Comparison of ENCODE assay signal across 20 cellular contexts in genomic region chr1:18918417-18918816, GRCh38. TPM values are rescaled to one million over a fixed set of nuclear protein-coding genes. Genes with fewer than 3 reads are reported as not detected.
DNase-seq lines count a peak whose midpoint lies in the region; TF ChIP-seq lines count a peak whose summit lies in the region.
"Had no signal": no experiment of that assay in that cellular context is flagged by ENCODE, and none has a peak within 500 bp of the region (broad histone marks: within the 10 kb centered on the region; RNA-seq: fewer than 3 reads in every experiment).

No MANE protein-coding gene starts in this region.

- H3K27ac ChIP-seq in CD4-positive, alpha-beta memory T cell (ENCODE audit: low read depth, low read length): no peak overlapping the region
- H3K27ac ChIP-seq in WERI-Rb-1 (peak overlapping the region; percentile 89), mesenchymal stem cell (ENCODE audit: low read length, poor library complexity, severe bottlenecking) (no peak overlapping the region)
- H3K27ac ChIP-seq: HL-60 had no signal

- H3K79me1 ChIP-seq in mesenchymal stem cell (replicated peaks; ENCODE audit: low read length, poor library complexity, severe bottlenecking): peaks cover 29% of the 10 kb centered on the region

- CTCF ChIA-PET in CD4-positive, alpha-beta memory T cell (lab: Charles Lee; ENCODE audit: partially characterized antibody): interaction anchor here (17.3 kb wide), 1 partner anchor 50 kb away, joined by 443 read pairs; no protein-coding TSS in a partner anchor

- H2AK5ac ChIP-seq in mesenchymal stem cell (ENCODE audit: low read length, severe bottlenecking): no peak overlapping the region

- H3K4me3 Mint-ChIP-seq in CD4-positive, alpha-beta memory T cell: no peak overlapping the region

- no peak overlapping the region for H3K4me3 ChIP-seq in CD4-positive, alpha-beta memory T cell (ENCODE audit: low read length in 2 of 2)
- no peak overlapping the region for H3K4me3 ChIP-seq in GM12864 (ENCODE audit: low read depth, low read length)
- H3K4me3 ChIP-seq in WERI-Rb-1 (ENCODE audit: low read depth, low read length): no peak overlapping the region
- H3K4me3 ChIP-seq in mesenchymal stem cell (ENCODE audit: insufficient read depth in 1 of 2, low read depth in 1 of 2, low read length in 2 of 2): no peak overlapping the region

- no peak overlapping the region for H3K4ac ChIP-seq in mesenchymal stem cell (ENCODE audit: low read depth in 1 of 2, low read length in 2 of 2)

- H3K14ac ChIP-seq in mesenchymal stem cell (ENCODE audit: low read length in 2 of 2): no peak overlapping the region

- peak overlapping the region in 4 of 7 donors; percentile 48 to 74 (median 66) for H3K27ac Mint-ChIP-seq in CD4-positive, alpha-beta memory T cell

- H2BK12ac ChIP-seq in mesenchymal stem cell (ENCODE audit: low read length in 2 of 2): peak overlapping the region in 1 of 2 experiments; percentile 15

- no peak overlapping the region for H2AFZ ChIP-seq in mesenchymal stem cell (ENCODE audit: low read depth, low read length)

- no peak overlapping the region for H3K9ac ChIP-seq in mesenchymal stem cell (ENCODE audit: low read length)

- H3K36me3 ChIP-seq in CD4-positive, alpha-beta memory T cell (ENCODE audit: insufficient read depth, low read length): peaks cover 34% of the 10 kb centered on the region
- H3K36me3 ChIP-seq in WERI-Rb-1 (peaks cover 23% of the 10 kb centered on the region), mesenchymal stem cell (ENCODE audit: control insufficient read depth in 1 of 2, insufficient read depth in 2 of 2, low read depth in 1 of 2, low read length in 2 of 2) (peaks cover 18 to 55% of the 10 kb centered on the region in 2 experiments)

- H3K23ac ChIP-seq in mesenchymal stem cell (ENCODE audit: low read length in 2 of 2): no peak overlapping the region

- peaks cover 8 to 43% of the 10 kb centered on the region in 2 donors for H3K36me3 Mint-ChIP-seq in CD4-positive, alpha-beta memory T cell

- H3K18ac ChIP-seq in mesenchymal stem cell (ENCODE audit: low read depth in 1 of 2, low read length in 2 of 2): no peak overlapping the region

- no peaks in the 10 kb centered on the region for H3K27me3 Mint-ChIP-seq in CD4-positive, alpha-beta memory T cell

- intact Hi-C loops in CD4-positive, alpha-beta memory T cell (cut with micrococcal nuclease): no loop called here

- H3K4me1 ChIP-seq in CD4-positive, alpha-beta memory T cell (ENCODE audit: insufficient read depth, low read length): peaks cover 19% of the 10 kb centered on the region
- peaks cover 19% of the 10 kb centered on the region for H3K4me1 ChIP-seq in mesenchymal stem cell (ENCODE audit: control insufficient read depth, insufficient read depth, low read depth, low read length)

- WGBS in mesenchymal stem cell: 97% methylated on average over 13 of the region's 14 CpGs

- H2BK15ac ChIP-seq in mesenchymal stem cell (ENCODE audit: low read depth, poor library complexity, severe bottlenecking): no peak overlapping the region

- H2BK5ac ChIP-seq in mesenchymal stem cell (ENCODE audit: low read depth, low read length, poor library complexity, severe bottlenecking): no peak overlapping the region

- no peaks in the 10 kb centered on the region for H3K9me3 ChIP-seq in CD4-positive, alpha-beta memory T cell (ENCODE audit: control insufficient read depth in 1 of 2, low read length in 2 of 2)
- no peaks in the 10 kb centered on the region for H3K9me3 ChIP-seq in WERI-Rb-1 (ENCODE audit: severe bottlenecking)
- H3K9me3 ChIP-seq in mesenchymal stem cell (ENCODE audit: control insufficient read depth, low read length): no peaks in the 10 kb centered on the region

- no peak overlapping the region for H2BK120ac ChIP-seq in mesenchymal stem cell (ENCODE audit: low read depth, low read length)

- DNase-seq in CD4-positive, alpha-beta memory T cell: peak in 1 of 5 donors; percentile 19
- DNase-seq in GM12864 (ENCODE audit: low read depth): no peak
- DNase-seq in WERI-Rb-1: no peak
- no peak for DNase-seq in mesenchymal stem cell
- DNase-seq in germinal center (ENCODE audit: low spot score): no peak
- DNase-seq in COR-L47 (lab: John Stamatoyannopoulos, UW): no peak
- no peak for DNase-seq in NCI-H69 (lab: John Stamatoyannopoulos, UW)
- DNase-seq in GM19238 (ENCODE audit: insufficient read length, low spot score): no peak
- DNase-seq: DMS 273 treated with DMSO at 0.1 percent for 48 hours, HCEC 1CT, MM.1S, NCI-H1105, NCI-H187 treated with DMSO at 0.1 percent for 48 hours, NCI-H2171, NCI-H446 treated with DMSO at 0.1 percent for 48 hours, NCI-H774, Right ventricle myocardium superior had no signal

- peak overlapping the region; percentile 3 for H4K91ac ChIP-seq in mesenchymal stem cell (ENCODE audit: low read length)

- H3K4me1 Mint-ChIP-seq in CD4-positive, alpha-beta memory T cell: peaks cover 12 to 36% (median 23%) of the 10 kb centered on the region in 4 donors

- no peaks in the 10 kb centered on the region for H3K27me3 ChIP-seq in CD4-positive, alpha-beta memory T cell (ENCODE audit: insufficient read depth, low read length)
- no peaks in the 10 kb centered on the region for H3K27me3 ChIP-seq in WERI-Rb-1 (ENCODE audit: insufficient read depth, low read depth, severe bottlenecking)
- H3K27me3 ChIP-seq in mesenchymal stem cell (ENCODE audit: control insufficient read depth in 1 of 2, insufficient read depth in 1 of 2, low read length in 2 of 2): no peaks in the 10 kb centered on the region

- no peaks in the 10 kb centered on the region for H3K9me3 Mint-ChIP-seq in CD4-positive, alpha-beta memory T cell

- TF ChIP-seq CTCF in GM12864 (IDR thresholded peaks at IDR 0.05; ENCODE audit: low read depth, low read length, missing control alignments) (peak; percentile 2), WERI-Rb-1 (IDR thresholded peaks at IDR 0.05; ENCODE audit: low read depth, low read length) (peak; percentile 46)

- POLR2A ChIA-PET in CD4-positive, alpha-beta memory T cell (lab: Charles Lee; ENCODE audit: partially characterized antibody): no interaction called here

- H4K8ac ChIP-seq in mesenchymal stem cell (ENCODE audit: low read length): no peak overlapping the region

- H3K4me2 ChIP-seq in mesenchymal stem cell (ENCODE audit: low read length, poor library complexity, severe bottlenecking): no peak overlapping the region

RNA-seq across cellular contexts. Expression of gene ALDH4A1, which starts 16.1 kb away (rescaled TPM):
- 1 to 10 TPM; 1.4 to 1.5 TPM for total RNA-seq in CD4-positive, alpha-beta memory T cell
- polyA plus RNA-seq in CD4-positive, alpha-beta memory T cell: 1 to 10 TPM; 1.1 to 1.6 TPM
- polyA plus RNA-seq in mesenchymal stem cell (2013, experiment 1 of 2): 7.7 TPM
- 7.8 TPM for polyA plus RNA-seq in mesenchymal stem cell (2013, experiment 2 of 2)

RNA-seq across cellular contexts. Expression of gene IFFO2, which starts 38.1 kb away (rescaled TPM):
- 10 to 100 TPM; 39.0 to 41.3 TPM for total RNA-seq in CD4-positive, alpha-beta memory T cell
- 1 to 10 TPM; 1.3 to 5.2 TPM for polyA plus RNA-seq in CD4-positive, alpha-beta memory T cell
- polyA plus RNA-seq in mesenchymal stem cell (2013, experiment 1 of 2): 8.7 TPM
- polyA plus RNA-seq in mesenchymal stem cell (2013, experiment 2 of 2): 8.3 TPM

RNA-seq across cellular contexts. Expression of gene TAS1R2, which starts 59.0 kb away (rescaled TPM):
- not detected for total RNA-seq in CD4-positive, alpha-beta memory T cell
- not detected for polyA plus RNA-seq in CD4-positive, alpha-beta memory T cell
- not detected for polyA plus RNA-seq in mesenchymal stem cell (2013, experiment 1 of 2)
- not detected for polyA plus RNA-seq in mesenchymal stem cell (2013, experiment 2 of 2)
- total RNA-seq: Right ventricle myocardium superior had no signal
- polyA plus RNA-seq: AG04450, BJ had no signal
